2 cellular contexts compared by ENCODE assay signal in genomic region chr20:46641424-46641823, GRCh38.
TF ChIP-seq lines count a peak whose summit lies in the region.

No MANE protein-coding gene starts in this region.

TF ChIP-seq in WTC11, 78 proteins besides CTCF, POLR2A, EP300 and RAD21:
- TF ChIP-seq GTF2I (CRISPR knock-in tag; conservative IDR thresholded peaks at IDR 0.05) (0 out of 2 replicates have a peak, but pooled peaks have one; percentile 40), ZNF232 (CRISPR knock-in tag; IDR thresholded peaks at IDR 0.05) (no peak)

TF ChIP-seq in HepG2, 621 proteins besides CTCF, POLR2A, EP300 and RAD21:
- TF ChIP-seq TEAD3 (CRISPR knock-in tag; optimal IDR thresholded peaks at IDR 0.05; ENCODE audit: borderline replicate concordance) (no peak), ATF1 (CRISPR knock-in tag; IDR thresholded peaks at IDR 0.05) (0 out of 2 replicates have a peak, but pooled peaks have one; percentile 5), ZNF879 (CRISPR knock-in tag; IDR thresholded peaks at IDR 0.05) (no peak), BCL6 (CRISPR knock-in tag; IDR thresholded peaks at IDR 0.05) (0 out of 2 replicates have a peak, but pooled peaks have one; percentile 12), ZMYM4 (CRISPR knock-in tag; IDR thresholded peaks at IDR 0.05) (peak; percentile 1; the same call in 1 of the 2 replicates), ZNF747 (CRISPR knock-in tag; IDR thresholded peaks at IDR 0.05; ENCODE audit: borderline replicate concordance) (no peak), ZNF674 (CRISPR knock-in tag; IDR thresholded peaks at IDR 0.05; ENCODE audit: low read depth) (no peak), ZNF354B (CRISPR knock-in tag; IDR thresholded peaks at IDR 0.05) (no peak), ZNF672 (CRISPR knock-in tag; IDR thresholded peaks at IDR 0.05) (no peak), SIN3A (IDR thresholded peaks at IDR 0.05; ENCODE audit: borderline replicate concordance, low read depth, low read length) (no peak), KDM1A (CRISPR knock-in tag; IDR thresholded peaks at IDR 0.05) (0 out of 2 replicates have a peak, but pooled peaks have one; percentile 37), ZNF883 (CRISPR knock-in tag; IDR thresholded peaks at IDR 0.05; ENCODE audit: not compliant biosample characterization) (no peak), ZMYM3 (CRISPR knock-in tag; IDR thresholded peaks at IDR 0.05) (peak; percentile 93), HNRNPK (IDR thresholded peaks at IDR 0.05; ENCODE audit: low read depth, low read length, poor library complexity, severe bottlenecking) (no peak), TRAFD1 (CRISPR knock-in tag; IDR thresholded peaks at IDR 0.05; ENCODE audit: borderline replicate concordance) (no peak), ZNF3 (CRISPR knock-in tag; IDR thresholded peaks at IDR 0.05) (no peak), ZNF264 (CRISPR knock-in tag; IDR thresholded peaks at IDR 0.05) (no peak)
